Comparison of ENCODE assay signal across 8 cellular contexts in genomic region chr3:187741403-187742350, GRCh38. TPM values are rescaled to one million over a fixed set of nuclear protein-coding genes. Genes with fewer than 3 reads are reported as not detected.
DNase-seq lines count a peak whose midpoint lies in the region; ATAC-seq and TF ChIP-seq lines count a peak whose summit lies in the region.
"Had no signal": no experiment of that assay in that cellular context is flagged by ENCODE, and none has a peak within 500 bp of the region (broad histone marks: within the 10 kb centered on the region; RNA-seq: fewer than 3 reads in every experiment).

No MANE protein-coding gene starts in this region.

- peak; percentile 66 for TF ChIP-seq CTCF in GM13976 (IDR thresholded peaks at IDR 0.05; ENCODE audit: borderline replicate concordance, control extremely low read depth, extremely low read depth, insufficient read depth, missing control alignments)

- peak overlapping the region; percentile 95 for H3K27ac ChIP-seq in cingulate gyrus (ENCODE audit: low read depth, low read length)

- ATAC-seq in left lobe of liver (peak; percentile 9), HG02763 (IDR thresholded peaks at IDR 0.05; ENCODE audit: unreplicated experiment) (no peak)

- DNase-seq in GM13976 (ENCODE audit: low spot score) (peak; percentile 55), NCI-H2227 (lab: John Stamatoyannopoulos, UW; ENCODE audit: unreplicated experiment) (peak; percentile 44), left lobe of liver (ENCODE audit: low spot score) (peak; percentile 74)
- DNase-seq in activated CD4-positive, CD25-positive, alpha-beta regulatory T cell treated with anti-CD3 and anti-CD28 coated beads, Interleukin-2, amount 50 U/mL, for 72 hours, result peak; percentile 74
- DNase-seq in stimulated activated CD4-positive, alpha-beta T cell treated with anti-CD3 and anti-CD28 coated beads, Interleukin-1b, Interleukin-23, amount 100 ng/mL, for 24 hours (ENCODE audit: low read depth in 4 of 4, low spot score in 1 of 4), result peak in 3 of 4 experiments; percentile 57 to 62 (median 58)

- in situ Hi-C loops in GM13976 (cut with MboI; ENCODE audit: low sequenced_read_pairs, unreplicated experiment), result loop anchor here (5.0 to 25.0 kb wide), 2 partner anchors 1211 to 1396 kb away; no protein-coding TSS in a partner anchor

RNA-seq across cellular contexts. Expression of gene BCL6, which starts 3.6 kb away (rescaled TPM):
- total RNA-seq in left lobe of liver, result 30.8 TPM

RNA-seq across cellular contexts. Expression of gene RTP2, which starts 39.3 kb away (rescaled TPM):
- not detected for total RNA-seq in left lobe of liver
- total RNA-seq: subcutaneous adipose tissue had no signal
